ENCODE assay signal across 20 cellular contexts in genomic region chr3:71515640-71516383, GRCh38.
DNase-seq lines count a peak whose midpoint lies in the region; ATAC-seq, FAIRE-seq and TF ChIP-seq lines count a peak whose summit lies in the region.
"Had no signal": no experiment of that assay in that cellular context is flagged by ENCODE, and none has a peak within 500 bp of the region (broad histone marks: within the 10 kb centered on the region; RNA-seq: fewer than 3 reads in every experiment).

No MANE protein-coding gene starts in this region.

- peak overlapping the region in 5 of 7 donors; percentile 86 to 93 (median 91) for H3K27ac Mint-ChIP-seq in CD14-positive monocyte
- H3K27ac Mint-ChIP-seq: stimulated activated effector memory CD8-positive, alpha-beta T cell treated with anti-CD3 and anti-CD28 coated beads, Interleukin-12 subunit alpha, Interleukin-12 subunit beta, amount 100 ng/mL, for 72 hours had no signal

- WGBS in pancreas, 2 donors = 75 to 78% methylated on average over 11 of the region's 11 CpGs

- DNase-seq in CD14-positive monocyte (ENCODE audit: low spot score) (no peak), RWPE2 (ENCODE audit: low spot score) (no peak), kidney tubule cell (ENCODE audit: low spot score) (peak; percentile 42), pancreas (no peak), ascending aorta (ENCODE audit: low spot score in 2 of 2) (no peak), NCI-H69 (lab: John Stamatoyannopoulos, UW) (no peak), HUDEP-2 (lab: John Stamatoyannopoulos, UW; ENCODE audit: unreplicated experiment in 76 of 76) (no peak)
- no peak for DNase-seq in stimulated activated CD4-positive, alpha-beta T cell treated with anti-CD3 and anti-CD28 coated beads, Interleukin-2, amount 100 ng/mL, for 24 hours
- DNase-seq: activated CD4-positive, CD25-positive, alpha-beta regulatory T cell; activated effector memory CD4-positive, alpha-beta T cell treated with Interleukin-2 at 50 U/mL for 16 hours; adrenal gland; CD8-positive, alpha-beta memory T cell; cerebellar nuclear complex; foreskin keratinocyte; NCI-H1092; NCI-H2171 treated with DMSO at 0.1 percent for 48 hours; NCI-H774 had no signal

- peaks cover 28% of the 10 kb centered on the region for H3K4me1 Mint-ChIP-seq in CD14-positive monocyte

- H3K9me3 ChIP-seq in RWPE2 (ENCODE audit: severe bottlenecking) (no peaks in the 10 kb centered on the region), pancreas (no peaks in the 10 kb centered on the region), ascending aorta (no peaks in the 10 kb centered on the region)
- H3K9me3 ChIP-seq: adrenal gland had no signal

- H3K36me3 Mint-ChIP-seq in CD14-positive monocyte = peaks cover 8 to 16% of the 10 kb centered on the region in 2 donors
- H3K36me3 Mint-ChIP-seq: stimulated activated effector memory CD8-positive, alpha-beta T cell treated with anti-CD3 and anti-CD28 coated beads, Interleukin-12 subunit alpha, Interleukin-12 subunit beta, amount 100 ng/mL, for 72 hours had no signal

- H3K27ac ChIP-seq in RWPE2 (ENCODE audit: poor library complexity, severe bottlenecking) (peak overlapping the region; percentile 99), pancreas (no peak overlapping the region), ascending aorta (peak overlapping the region in 1 of 2 donors; percentile 10)
- H3K27ac ChIP-seq: adrenal gland, foreskin keratinocyte had no signal

- intact Hi-C loops in CD14-positive monocyte (cut with micrococcal nuclease) (loop anchor here in 1 of 2 donors (2.0 kb wide), 1 partner anchor 61 kb away; no protein-coding TSS in a partner anchor), pancreas (cut with DNase I) (no loop called here), ascending aorta (cut with DNase I) (no loop called here)

- H3K4me3 ChIP-seq in RWPE2 (ENCODE audit: severe bottlenecking) = no peak overlapping the region
- no peak overlapping the region for H3K4me3 ChIP-seq in pancreas
- peak overlapping the region in 1 of 2 donors; percentile 9 for H3K4me3 ChIP-seq in ascending aorta
- H3K4me3 ChIP-seq: adrenal gland had no signal

- peak overlapping the region; percentile 42 to 77 for H3K4me3 Mint-ChIP-seq in CD14-positive monocyte
- H3K4me3 Mint-ChIP-seq: CD8-positive, alpha-beta memory T cell; stimulated activated effector memory CD8-positive, alpha-beta T cell treated with anti-CD3 and anti-CD28 coated beads, Interleukin-12 subunit alpha, Interleukin-12 subunit beta, amount 100 ng/mL, for 72 hours had no signal

- no peaks in the 10 kb centered on the region for H3K27me3 ChIP-seq in RWPE2 (ENCODE audit: insufficient read depth, poor library complexity, severe bottlenecking)
- no peaks in the 10 kb centered on the region for H3K27me3 ChIP-seq in pancreas
- no peaks in the 10 kb centered on the region for H3K27me3 ChIP-seq in ascending aorta
- H3K27me3 ChIP-seq: adrenal gland, foreskin keratinocyte had no signal

- no peaks in the 10 kb centered on the region for H3K27me3 Mint-ChIP-seq in CD14-positive monocyte (ENCODE audit: low read depth in 3 of 3)
- H3K27me3 Mint-ChIP-seq: CD8-positive, alpha-beta memory T cell had no signal

- no peaks in the 10 kb centered on the region for H3K9me3 Mint-ChIP-seq in CD14-positive monocyte
- H3K9me3 Mint-ChIP-seq: CD8-positive, alpha-beta memory T cell; stimulated activated effector memory CD8-positive, alpha-beta T cell treated with anti-CD3 and anti-CD28 coated beads, Interleukin-12 subunit alpha, Interleukin-12 subunit beta, amount 100 ng/mL, for 72 hours had no signal

- TF ChIP-seq CTCF in CD14-positive monocyte (IDR thresholded peaks at IDR 0.05) = no peak
- TF ChIP-seq CTCF in RWPE2 (IDR thresholded peaks at IDR 0.05; ENCODE audit: poor library complexity, severe bottlenecking) = no peak
- no peak for TF ChIP-seq CTCF in pancreas (IDR thresholded peaks at IDR 0.05)
- TF ChIP-seq CTCF in ascending aorta (IDR thresholded peaks at IDR 0.05) = no peak

- no peaks in the 10 kb centered on the region for H3K36me3 ChIP-seq in RWPE2 (ENCODE audit: low read depth)
- no peaks in the 10 kb centered on the region for H3K36me3 ChIP-seq in pancreas
- no peaks in the 10 kb centered on the region for H3K36me3 ChIP-seq in ascending aorta
- H3K36me3 ChIP-seq: adrenal gland had no signal

- ATAC-seq in RWPE2 (ENCODE audit: low read depth) (no peak), pancreas (peak in 3 of 4 donors; percentile 21 to 59 (median 21))
- ATAC-seq: foreskin keratinocyte; stimulated activated effector memory CD8-positive, alpha-beta T cell treated with anti-CD3 and anti-CD28 coated beads, Interleukin-12 subunit alpha, Interleukin-12 subunit beta, amount 100 ng/mL, for 72 hours had no signal

- peak; percentile 69 for FAIRE-seq in pancreas (lab: Jason Lieb, UNC)
- FAIRE-seq: endometrium, urothelium cell line had no signal

- H3K4me1 ChIP-seq in RWPE2 (ENCODE audit: insufficient read depth, poor library complexity, severe bottlenecking) (peaks cover 32% of the 10 kb centered on the region), pancreas (peaks cover 0 to 13% (median 4%) of the 10 kb centered on the region in 3 donors), ascending aorta (peaks cover 0 to 18% of the 10 kb centered on the region in 2 donors)
